ENCODE assay signal across 18 cellular contexts in the genomic region with DNA sequence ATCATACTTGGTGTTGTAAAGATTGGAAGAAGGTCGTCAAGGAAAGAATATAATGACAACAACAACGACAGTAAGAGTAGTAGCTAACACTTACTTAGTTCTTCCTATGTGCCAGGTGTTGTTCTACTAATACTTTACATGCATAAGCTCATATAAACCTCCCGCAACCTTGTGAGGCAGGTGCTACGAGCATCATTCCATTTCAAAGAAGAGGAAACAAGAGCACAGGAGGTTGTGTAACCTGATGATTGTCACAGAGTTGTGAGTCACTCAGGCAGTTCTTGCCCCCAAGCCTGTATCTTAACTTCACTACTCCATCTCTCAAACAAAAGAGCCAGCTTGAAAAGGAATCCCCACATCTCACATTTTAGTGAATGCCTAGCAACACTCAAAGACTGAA.
"Had no signal": no experiment of that assay in that cellular context is flagged by ENCODE, and none has a peak within 500 bp of the region (broad histone marks: within the 10 kb centered on the region; RNA-seq: fewer than 3 reads in every experiment).

No MANE protein-coding gene starts in this region.

- H3K36me3 ChIP-seq: lower lobe of right lung, neutrophil, right atrium auricular region, spleen, transverse colon had no signal

- ATAC-seq: activated CD4-positive, alpha-beta T cell treated with anti-CD3 and anti-CD28 coated beads for 36 hours; activated CD8-positive, alpha-beta T cell treated with anti-CD3 and anti-CD28 coated beads for 36 hours; lower lobe of right lung; naive thymus-derived CD4-positive, alpha-beta T cell; stimulated activated naive B cell treated with anti-CD40 and anti-IgM and Interleukin-4, amounts not matched to agents 10 μg/mL and 1 μg/mL and 100 μg/mL, for 72 hours had no signal

- H3K4me1 ChIP-seq: ascending aorta, lower lobe of right lung, right atrium auricular region, spleen, transverse colon had no signal

- H3K36me3 Mint-ChIP-seq: naive thymus-derived CD4-positive, alpha-beta T cell; stimulated activated naive B cell treated with anti-CD40 and anti-IgM and Interleukin-4, amounts not matched to agents 10 μg/mL and 1 μg/mL and 100 μg/mL, for 72 hours had no signal

- H3K27ac Mint-ChIP-seq: activated CD4-positive, alpha-beta T cell treated with anti-CD3 and anti-CD28 coated beads for 36 hours; activated CD8-positive, alpha-beta T cell treated with anti-CD3 and anti-CD28 coated beads for 36 hours; naive thymus-derived CD4-positive, alpha-beta T cell; stimulated activated naive B cell treated with anti-CD40 and anti-IgM and Interleukin-4, amounts not matched to agents 10 μg/mL and 1 μg/mL and 100 μg/mL, for 72 hours had no signal

- H3K27me3 ChIP-seq: ascending aorta, cardiac muscle cell, neutrophil, right atrium auricular region, spleen, transverse colon had no signal

- H3K9me3 ChIP-seq: ascending aorta, lower lobe of right lung, neutrophil, right atrium auricular region, spleen, transverse colon had no signal

- H3K9me3 Mint-ChIP-seq: activated CD8-positive, alpha-beta T cell treated with anti-CD3 and anti-CD28 coated beads for 36 hours had no signal

- H3K27ac ChIP-seq: ascending aorta, cardiac muscle cell, lower lobe of right lung, neutrophil, right atrium auricular region, spleen, transverse colon, VCaP had no signal

- H3K4me1 Mint-ChIP-seq: activated CD4-positive, alpha-beta T cell treated with anti-CD3 and anti-CD28 coated beads for 36 hours; naive thymus-derived CD4-positive, alpha-beta T cell; stimulated activated naive B cell treated with anti-CD40 and anti-IgM and Interleukin-4, amounts not matched to agents 10 μg/mL and 1 μg/mL and 100 μg/mL, for 72 hours had no signal

- H3K4me3 Mint-ChIP-seq: activated CD4-positive, alpha-beta T cell treated with anti-CD3 and anti-CD28 coated beads for 36 hours; activated CD8-positive, alpha-beta T cell treated with anti-CD3 and anti-CD28 coated beads for 36 hours; naive thymus-derived CD4-positive, alpha-beta T cell; stimulated activated naive B cell treated with anti-CD40 and anti-IgM and Interleukin-4, amounts not matched to agents 10 μg/mL and 1 μg/mL and 100 μg/mL, for 72 hours had no signal

- DNase-seq: activated CD4-positive, alpha-beta T cell treated with anti-CD3 and anti-CD28 coated beads for 36 hours; activated CD8-positive, alpha-beta memory T cell treated with anti-CD3 and anti-CD28 coated beads, Interleukin-2, amount 50 U/mL, for 48 hours; activated CD8-positive, alpha-beta T cell treated with anti-CD3 and anti-CD28 coated beads for 36 hours; activated naive CD4-positive, alpha-beta T cell; hippocampal formation; lower lobe of right lung; naive thymus-derived CD4-positive, alpha-beta T cell; posterior cingulate gyrus; spleen; stimulated activated CD4-positive, alpha-beta T cell treated with anti-CD3 and anti-CD28 coated beads, Interleukin-1b, Interleukin-23, amount 100 ng/mL, for 48 hours; stimulated activated naive B cell treated with anti-CD40 and anti-IgM and Interleukin-4, amounts not matched to agents 10 μg/mL and 1 μg/mL and 100 μg/mL, for 72 hours; T-helper 1 cell; transverse colon had no signal

- H3K4me3 ChIP-seq: ascending aorta, cardiac muscle cell, lower lobe of right lung, right atrium auricular region, spleen, transverse colon had no signal
